In the genomic region with DNA sequence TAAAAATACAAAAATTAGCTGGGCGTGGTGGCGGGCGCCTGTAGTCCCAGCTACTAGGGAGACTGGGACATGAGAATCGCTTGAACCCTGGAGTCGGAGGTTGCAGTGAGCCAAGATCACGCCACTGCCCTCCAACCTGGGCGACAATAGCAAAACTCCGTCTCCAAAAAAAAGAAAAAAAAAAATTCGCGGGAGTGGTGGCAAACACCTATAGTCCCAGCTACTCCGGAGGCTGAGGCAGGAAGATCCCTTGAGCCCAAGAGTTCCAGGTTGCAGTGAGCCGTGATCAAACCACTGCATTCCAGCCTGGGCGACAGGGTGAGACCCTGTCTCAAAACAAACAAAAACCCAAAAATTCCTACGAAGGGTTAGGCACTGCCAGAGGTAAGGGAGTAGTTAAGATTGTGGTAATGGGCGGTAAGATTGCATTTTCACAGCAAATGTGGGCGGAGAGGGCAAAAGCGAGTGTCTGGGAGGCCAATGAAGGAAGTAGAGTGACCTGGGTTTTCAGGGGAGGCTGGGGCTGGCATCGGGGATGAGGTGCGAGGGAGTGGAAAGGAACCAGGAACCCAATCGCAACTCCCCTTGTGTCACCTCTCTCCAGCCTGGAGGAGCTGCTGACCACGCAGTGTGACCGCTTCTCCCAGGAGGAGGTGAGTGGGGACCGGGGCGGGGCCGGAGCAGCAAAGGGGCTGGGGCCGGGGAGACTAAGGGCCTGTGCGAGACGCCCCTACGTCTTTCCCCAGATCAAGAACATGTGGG, we compare ENCODE assay signal across 1 cellular context.
TF ChIP-seq lines count a peak whose summit lies in the region.

No MANE protein-coding gene starts in this region.

TF ChIP-seq in IMR-90, 13 proteins besides CTCF, POLR2A, EP300 and RAD21:
- TF ChIP-seq, protein P1, sequence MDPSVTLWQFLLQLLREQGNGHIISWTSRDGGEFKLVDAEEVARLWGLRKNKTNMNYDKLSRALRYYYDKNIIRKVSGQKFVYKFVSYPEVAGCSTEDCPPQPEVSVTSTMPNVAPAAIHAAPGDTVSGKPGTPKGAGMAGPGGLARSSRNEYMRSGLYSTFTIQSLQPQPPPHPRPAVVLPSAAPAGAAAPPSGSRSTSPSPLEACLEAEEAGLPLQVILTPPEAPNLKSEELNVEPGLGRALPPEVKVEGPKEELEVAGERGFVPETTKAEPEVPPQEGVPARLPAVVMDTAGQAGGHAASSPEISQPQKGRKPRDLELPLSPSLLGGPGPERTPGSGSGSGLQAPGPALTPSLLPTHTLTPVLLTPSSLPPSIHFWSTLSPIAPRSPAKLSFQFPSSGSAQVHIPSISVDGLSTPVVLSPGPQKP (IDR thresholded peaks at IDR 0.05; ENCODE audit: borderline replicate concordance, low read depth, low read length), result no peak
- TF ChIP-seq, protein P2, sequence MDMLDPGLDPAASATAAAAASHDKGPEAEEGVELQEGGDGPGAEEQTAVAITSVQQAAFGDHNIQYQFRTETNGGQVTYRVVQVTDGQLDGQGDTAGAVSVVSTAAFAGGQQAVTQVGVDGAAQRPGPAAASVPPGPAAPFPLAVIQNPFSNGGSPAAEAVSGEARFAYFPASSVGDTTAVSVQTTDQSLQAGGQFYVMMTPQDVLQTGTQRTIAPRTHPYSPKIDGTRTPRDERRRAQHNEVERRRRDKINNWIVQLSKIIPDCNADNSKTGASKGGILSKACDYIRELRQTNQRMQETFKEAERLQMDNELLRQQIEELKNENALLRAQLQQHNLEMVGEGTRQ (IDR thresholded peaks at IDR 0.05; ENCODE audit: low read depth, low read length), result 0 out of 2 replicates have a peak, but pooled peaks have one; percentile 7
